ENCODE assay signal across 8 cellular contexts in the genomic region with DNA sequence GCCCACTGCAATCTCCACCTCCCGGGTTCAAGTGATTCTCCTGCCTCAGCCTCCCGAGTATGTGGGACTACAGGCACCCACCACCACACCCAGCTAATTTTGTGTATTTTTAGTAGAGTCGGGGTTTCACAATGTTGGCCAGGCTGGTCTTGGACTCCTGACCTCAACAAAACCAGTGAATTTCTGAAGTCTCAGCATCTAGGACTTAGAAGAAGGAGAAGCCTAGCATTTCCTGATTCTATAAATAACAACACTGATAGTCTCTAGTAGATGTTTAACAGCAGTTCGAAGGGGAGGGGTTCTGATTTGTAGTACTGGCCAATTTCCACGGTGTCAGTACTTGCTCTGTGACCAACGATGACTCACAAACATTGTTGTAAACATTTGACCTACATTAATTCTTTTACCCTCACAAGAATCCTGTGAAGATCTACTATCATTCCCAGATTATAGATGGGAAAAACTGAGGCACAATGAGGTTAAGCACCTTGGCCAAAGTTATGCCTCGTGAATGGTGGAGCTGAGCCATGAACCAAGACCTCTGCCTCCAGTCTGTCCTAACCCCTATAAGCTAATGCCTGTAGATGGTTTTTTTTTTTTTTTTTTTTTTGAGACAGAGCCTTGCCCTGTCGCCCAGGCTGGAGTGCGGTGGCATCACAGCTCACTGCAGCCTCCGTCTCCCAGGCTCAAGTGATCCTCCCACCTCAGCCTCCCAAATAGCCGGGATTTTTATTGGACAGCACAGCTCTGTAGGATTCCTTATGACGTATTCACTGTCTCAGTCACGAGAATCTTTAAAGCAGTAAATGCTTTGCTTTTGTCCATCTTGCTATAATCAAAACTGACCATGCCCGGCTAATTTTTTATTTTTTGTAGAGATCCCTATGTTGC.
A peak's percentile ranks its signal among the peaks of the same experiment; 100 is the strongest.
DNase-seq lines count a peak whose midpoint lies in the region; ATAC-seq and TF ChIP-seq lines count a peak whose summit lies in the region.

No MANE protein-coding gene starts in this region.

- DNase-seq in CD1c-positive myeloid dendritic cell (ENCODE audit: extremely low spot score) (peak; percentile 88), NCI-H226 (peak; percentile 59), cardiac fibroblast (ENCODE audit: low read depth in 2 of 2) (peak; percentile 86 to 90), medulla oblongata (ENCODE audit: extremely low spot score) (peak; percentile 67), DMS153 (lab: John Stamatoyannopoulos, UW) (no peak), hypothalamus (lab: John Stamatoyannopoulos, UW) (no peak)

- TF ChIP-seq CTCF in cardiac fibroblast (IDR thresholded peaks at IDR 0.05; ENCODE audit: low read depth, low read length), result no peak

- H3K4me3 ChIP-seq in cardiac fibroblast (replicated peaks in 1 of 2; ENCODE audit: low read depth in 2 of 2, low read length in 2 of 2), result no peak overlapping the region

- no peak for ATAC-seq in GM21423 (IDR thresholded peaks at IDR 0.05; ENCODE audit: unreplicated experiment)
- ATAC-seq in HG03135 (IDR thresholded peaks at IDR 0.05; ENCODE audit: unreplicated experiment), result no peak

Comparison
In these comparisons a context has a peak if more than half of its experiments do, and no peak if none do; other contexts are left out.
1. DNase-seq: peak in CD1c-positive myeloid dendritic cell (single experiment), NCI-H226 (single experiment), cardiac fibroblast (2 of 2) and medulla oblongata (single experiment); none in DMS153 (single experiment) and hypothalamus (0 of 51).